ENCODE assay signal across 19 cellular contexts in the genomic region with DNA sequence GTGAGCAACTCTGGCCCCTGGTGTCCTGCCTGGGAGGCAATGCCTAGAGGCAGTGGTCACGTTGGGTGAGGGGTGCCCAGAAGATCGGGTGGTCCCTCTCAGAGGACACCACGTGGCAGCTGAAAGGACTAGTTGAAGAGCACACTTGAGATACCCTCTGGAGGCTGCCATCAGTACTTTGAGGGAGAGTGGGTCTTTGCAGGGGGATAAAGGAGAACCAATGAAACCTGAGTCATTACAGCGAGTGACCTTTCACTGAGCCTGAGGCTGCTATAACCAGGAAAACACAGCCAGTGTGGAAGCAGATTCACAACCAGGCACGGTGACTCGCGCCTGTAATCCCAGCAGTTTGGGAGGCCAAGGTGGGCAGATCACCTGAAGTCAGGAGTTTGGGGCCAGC. TPM values are rescaled to one million over a fixed set of nuclear protein-coding genes. Genes with fewer than 3 reads are reported as not detected.
"Had no signal": no experiment of that assay in that cellular context is flagged by ENCODE, and none has a peak within 500 bp of the region (broad histone marks: within the 10 kb centered on the region; RNA-seq: fewer than 3 reads in every experiment).

No MANE protein-coding gene starts in this region.

- H3K9me3 Mint-ChIP-seq: activated CD8-positive, alpha-beta T cell treated with anti-CD3 and anti-CD28 coated beads for 36 hours; activated naive CD8-positive, alpha-beta T cell treated with anti-CD3 and anti-CD28 coated beads, Interleukin-2, amount 10 ng/mL, durations not matched to agents 7 days and 5 days; activated T-cell treated with anti-CD3 and anti-CD28 coated beads, Interleukin-2, amount 50 U/mL, for 72 hours; natural killer cell treated with Interleukin-12 subunit alpha and Interleukin-12 subunit beta and Interleukin-15 and Interleukin-18, amount 100 ng/mL, for 72 hours; stimulated activated naive CD8-positive, alpha-beta T cell treated with anti-CD3 and anti-CD28 coated beads, Interleukin-15, amount 100 ng/mL, for 72 hours had no signal

- H3K36me3 ChIP-seq: breast epithelium, esophagus squamous epithelium, left lung, ovary, vagina had no signal

- DNase-seq: activated CD4-positive, alpha-beta T cell treated with anti-CD3 and anti-CD28 coated beads for 36 hours; activated CD8-positive, alpha-beta memory T cell treated with anti-CD3 and anti-CD28 coated beads, Interleukin-2, amount 50 U/mL, for 4 hours; activated CD8-positive, alpha-beta T cell treated with anti-CD3 and anti-CD28 coated beads for 36 hours; activated gamma-delta T cell treated with Interleukin-2 at 50 U/mL for 16 hours; activated naive CD8-positive, alpha-beta T cell treated with anti-CD3 and anti-CD28 coated beads, Interleukin-2, amount 10 ng/mL, durations not matched to agents 7 days and 5 days; activated T-cell treated with anti-CD3 and anti-CD28 coated beads, Interleukin-2, amount 50 U/mL, for 72 hours; aorta; esophagus squamous epithelium; foreskin fibroblast; left lung; mesenchymal stem cell; ovary; stimulated activated CD4-positive, alpha-beta T cell treated with anti-CD3 and anti-CD28 coated beads, Interleukin-15, amount 100 ng/mL, for 24 hours; stimulated activated CD4-positive, alpha-beta T cell treated with anti-CD3 and anti-CD28 coated beads, Interleukin-4, amount 100 ng/mL, for 4 hours; stimulated activated naive CD8-positive, alpha-beta T cell treated with anti-CD3 and anti-CD28 coated beads, Interleukin-15, amount 100 ng/mL, for 72 hours had no signal

- H3K27ac Mint-ChIP-seq: activated CD4-positive, alpha-beta T cell treated with anti-CD3 and anti-CD28 coated beads for 36 hours; activated CD8-positive, alpha-beta T cell treated with anti-CD3 and anti-CD28 coated beads for 36 hours; activated T-cell treated with anti-CD3 and anti-CD28 coated beads, Interleukin-2, amount 50 U/mL, for 72 hours had no signal

- H3K27me3 ChIP-seq: breast epithelium, left lung, ovary, vagina had no signal

- H3K36me3 Mint-ChIP-seq: natural killer cell treated with Interleukin-12 subunit alpha and Interleukin-12 subunit beta and Interleukin-15 and Interleukin-18, amount 100 ng/mL, for 72 hours had no signal

- ATAC-seq: activated CD4-positive, alpha-beta T cell treated with anti-CD3 and anti-CD28 coated beads for 36 hours; activated CD8-positive, alpha-beta T cell treated with anti-CD3 and anti-CD28 coated beads for 36 hours; activated T-cell treated with anti-CD3 and anti-CD28 coated beads, Interleukin-2, amount 50 U/mL, for 72 hours; left lung; natural killer cell treated with Interleukin-12 subunit alpha and Interleukin-12 subunit beta and Interleukin-15 and Interleukin-18, amount 100 ng/mL, for 72 hours; stimulated activated naive CD8-positive, alpha-beta T cell treated with anti-CD3 and anti-CD28 coated beads, Interleukin-15, amount 100 ng/mL, for 72 hours had no signal

- H3K9me3 ChIP-seq: breast epithelium, esophagus squamous epithelium, left lung, ovary, vagina had no signal

- H3K27me3 Mint-ChIP-seq: activated CD4-positive, alpha-beta T cell treated with anti-CD3 and anti-CD28 coated beads for 36 hours; activated CD8-positive, alpha-beta T cell treated with anti-CD3 and anti-CD28 coated beads for 36 hours; activated naive CD8-positive, alpha-beta T cell treated with anti-CD3 and anti-CD28 coated beads, Interleukin-2, amount 10 ng/mL, durations not matched to agents 7 days and 5 days; stimulated activated naive CD8-positive, alpha-beta T cell treated with anti-CD3 and anti-CD28 coated beads, Interleukin-15, amount 100 ng/mL, for 72 hours had no signal

- H3K27ac ChIP-seq: breast epithelium, esophagus squamous epithelium, ovary, vagina, VCaP had no signal

- H3K4me3 Mint-ChIP-seq: activated CD4-positive, alpha-beta T cell treated with anti-CD3 and anti-CD28 coated beads for 36 hours; activated CD8-positive, alpha-beta T cell treated with anti-CD3 and anti-CD28 coated beads for 36 hours; activated naive CD8-positive, alpha-beta T cell treated with anti-CD3 and anti-CD28 coated beads, Interleukin-2, amount 10 ng/mL, durations not matched to agents 7 days and 5 days; activated T-cell treated with anti-CD3 and anti-CD28 coated beads, Interleukin-2, amount 50 U/mL, for 72 hours; natural killer cell treated with Interleukin-12 subunit alpha and Interleukin-12 subunit beta and Interleukin-15 and Interleukin-18, amount 100 ng/mL, for 72 hours; stimulated activated naive CD8-positive, alpha-beta T cell treated with anti-CD3 and anti-CD28 coated beads, Interleukin-15, amount 100 ng/mL, for 72 hours had no signal

- H3K4me3 ChIP-seq: breast epithelium, esophagus squamous epithelium, left lung, ovary, vagina had no signal

- H3K4me1 ChIP-seq: breast epithelium, vagina had no signal

RNA-seq across cellular contexts. Expression of gene CA4, which starts 18.9 kb away (rescaled TPM):
- total RNA-seq: activated CD4-positive, alpha-beta T cell treated with anti-CD3 and anti-CD28 coated beads for 36 hours; activated CD8-positive, alpha-beta T cell treated with anti-CD3 and anti-CD28 coated beads for 36 hours; activated naive CD8-positive, alpha-beta T cell treated with anti-CD3 and anti-CD28 coated beads, Interleukin-2, amount 10 ng/mL, durations not matched to agents 7 days and 5 days; activated T-cell treated with anti-CD3 and anti-CD28 coated beads, Interleukin-2, amount 50 U/mL, for 72 hours; natural killer cell treated with Interleukin-12 subunit alpha and Interleukin-12 subunit beta and Interleukin-15 and Interleukin-18, amount 100 ng/mL, for 72 hours; vagina had no signal
